Comparison of ENCODE assay signal across 24 cellular contexts in the genomic region with DNA sequence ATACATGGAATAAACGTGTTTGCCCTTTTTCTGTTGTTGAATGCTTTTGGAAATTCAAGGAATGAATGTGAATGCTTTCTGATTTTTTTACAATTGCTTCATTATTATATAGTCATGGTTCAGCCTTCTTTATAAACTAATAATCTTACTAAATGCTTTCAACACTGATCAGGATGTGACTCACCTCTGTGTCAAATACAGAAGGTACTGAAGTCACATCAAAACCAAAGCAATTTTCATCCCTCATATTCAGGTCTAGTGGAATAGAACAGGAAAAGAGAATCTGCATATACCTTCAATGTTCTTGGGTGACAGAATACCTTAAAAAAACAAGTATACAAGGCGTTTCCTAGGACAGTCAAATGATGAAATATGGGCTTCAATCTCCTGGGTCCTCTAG.
DNase-seq lines count a peak whose midpoint lies in the region; ATAC-seq, FAIRE-seq and TF ChIP-seq lines count a peak whose summit lies in the region.
"Had no signal": no experiment of that assay in that cellular context is flagged by ENCODE, and none has a peak within 500 bp of the region (broad histone marks: within the 10 kb centered on the region; RNA-seq: fewer than 3 reads in every experiment).

No MANE protein-coding gene starts in this region.

- H2AK5ac ChIP-seq in trophoblast cell (ENCODE audit: low read length), result no peak overlapping the region

- peaks cover 39% of the 10 kb centered on the region for H3K4me1 ChIP-seq in A549
- peaks cover 4% of the 10 kb centered on the region for H3K4me1 ChIP-seq in astrocyte (ENCODE audit: insufficient read depth, low read length)
- peaks cover 23% of the 10 kb centered on the region for H3K4me1 ChIP-seq in foreskin keratinocyte
- no peaks in the 10 kb centered on the region for H3K4me1 ChIP-seq in trophoblast cell (ENCODE audit: control insufficient read depth in 1 of 2, insufficient read depth in 2 of 2, low read length in 2 of 2)
- H3K4me1 ChIP-seq: esophagus muscularis mucosa, upper lobe of left lung had no signal

- no peak for TF ChIP-seq RAD21 in A549 (conservative IDR thresholded peaks at IDR 0.05 in 1 of 2, IDR thresholded peaks at IDR 0.05 in 1 of 2)

- TF ChIP-seq EP300 in A549 (IDR thresholded peaks at IDR 0.05), result no peak

- no peak for DNase-seq in A549 (ENCODE audit: low read depth in 1 of 2, low spot score in 1 of 2)
- peak; percentile 23 for DNase-seq in LHCN-M2 (ENCODE audit: low read depth)
- DNase-seq in astrocyte (ENCODE audit: low read depth), result peak; percentile 26
- DNase-seq in foreskin keratinocyte, result peak; percentile 46 to 73
- no peak for DNase-seq in left cardiac atrium
- no peak for DNase-seq in dorsolateral prefrontal cortex
- DNase-seq in trophoblast cell, result no peak
- DNase-seq in T-helper 2 cell treated with Interferon-gamma antibody and Interleukin-4, amounts not matched to agents 5 μg/mL and 100 μg/mL, for 36 hours (ENCODE audit: low spot score), result no peak
- DNase-seq: activated naive CD4-positive, alpha-beta T cell treated with Interleukin-2 at 50 U/mL for 16 hours; activated T-cell treated with anti-CD3 and anti-CD28 coated beads, Interleukin-2, amount 50 U/mL, for 1 hour; amniotic stem cell; C1 segment of cervical spinal cord; central memory CD4-positive, alpha-beta T cell; GDM1; H7; NCI-H1694 treated with DMSO at 0.1 percent for 48 hours; NCI-H526 treated with DMSO at 0.1 percent for 48 hours; nucleus accumbens; SW 1271; upper lobe of left lung had no signal

- H3K27me3 Mint-ChIP-seq in astrocyte (ENCODE audit: low read depth, unreplicated experiment), result no peaks in the 10 kb centered on the region
- H3K27me3 Mint-ChIP-seq in T-helper 2 cell treated with Interferon-gamma antibody and Interleukin-4, amounts not matched to agents 5 μg/mL and 100 μg/mL, for 36 hours (ENCODE audit: low read depth), result peaks cover 3% of the 10 kb centered on the region
- H3K27me3 Mint-ChIP-seq: IgD-negative memory B cell, memory B cell had no signal

- no peak overlapping the region for H3K9ac ChIP-seq in astrocyte (ENCODE audit: low read length)
- no peak overlapping the region for H3K9ac ChIP-seq in trophoblast cell (ENCODE audit: low read length)

- H3K23ac ChIP-seq in trophoblast cell (ENCODE audit: low read length), result no peak overlapping the region

- no peak overlapping the region for H2BK120ac ChIP-seq in trophoblast cell (ENCODE audit: insufficient read depth, low read length, poor library complexity)

- no peak overlapping the region for H3K4me3 ChIP-seq in A549
- no peak overlapping the region for H3K4me3 ChIP-seq in astrocyte (ENCODE audit: insufficient read depth, low read depth, low read length)
- no peak overlapping the region for H3K4me3 ChIP-seq in dorsolateral prefrontal cortex
- H3K4me3 ChIP-seq in trophoblast cell (ENCODE audit: low read depth, low read length), result no peak overlapping the region
- H3K4me3 ChIP-seq: esophagus muscularis mucosa, upper lobe of left lung had no signal

- H3K9me3 ChIP-seq in A549, result no peaks in the 10 kb centered on the region
- no peaks in the 10 kb centered on the region for H3K9me3 ChIP-seq in astrocyte (ENCODE audit: insufficient read depth, low read depth, low read length)
- H3K9me3 ChIP-seq in trophoblast cell (ENCODE audit: insufficient read depth, low read depth, low read length), result no peaks in the 10 kb centered on the region
- H3K9me3 ChIP-seq: esophagus muscularis mucosa, upper lobe of left lung had no signal

- no peak for TF ChIP-seq POLR2A in A549 (IDR thresholded peaks at IDR 0.05; ENCODE audit: low read length)

- no peak overlapping the region for H3K27ac Mint-ChIP-seq in astrocyte (ENCODE audit: unreplicated experiment)
- no peak overlapping the region for H3K27ac Mint-ChIP-seq in T-helper 2 cell treated with Interferon-gamma antibody and Interleukin-4, amounts not matched to agents 5 μg/mL and 100 μg/mL, for 36 hours
- H3K27ac Mint-ChIP-seq: IgD-negative memory B cell, memory B cell had no signal

- no peak overlapping the region for H3K4me3 Mint-ChIP-seq in astrocyte (ENCODE audit: unreplicated experiment)
- no peak overlapping the region for H3K4me3 Mint-ChIP-seq in T-helper 2 cell treated with Interferon-gamma antibody and Interleukin-4, amounts not matched to agents 5 μg/mL and 100 μg/mL, for 36 hours
- H3K4me3 Mint-ChIP-seq: IgD-negative memory B cell, memory B cell had no signal

- H3K9me3 Mint-ChIP-seq in astrocyte (ENCODE audit: unreplicated experiment), result peaks cover 1% of the 10 kb centered on the region
- no peaks in the 10 kb centered on the region for H3K9me3 Mint-ChIP-seq in T-helper 2 cell treated with Interferon-gamma antibody and Interleukin-4, amounts not matched to agents 5 μg/mL and 100 μg/mL, for 36 hours
- H3K9me3 Mint-ChIP-seq: IgD-negative memory B cell, memory B cell had no signal

- peak overlapping the region; percentile 30; the same call in 2 of the 3 replicates for H3K4me2 ChIP-seq in A549
- H3K4me2 ChIP-seq in astrocyte (ENCODE audit: low read length), result peak overlapping the region; percentile 7
- H3K4me2 ChIP-seq in trophoblast cell (ENCODE audit: low read length), result no peak overlapping the region

- H4K91ac ChIP-seq in trophoblast cell (ENCODE audit: low read depth, low read length), result no peak overlapping the region

- H3K79me2 ChIP-seq in astrocyte (ENCODE audit: insufficient read depth, low read length), result no peaks in the 10 kb centered on the region
- no peaks in the 10 kb centered on the region for H3K79me2 ChIP-seq in trophoblast cell (ENCODE audit: control insufficient read depth, insufficient read depth, low read length, poor library complexity)

- H3K4me1 Mint-ChIP-seq in astrocyte (ENCODE audit: low read depth, unreplicated experiment), result no peaks in the 10 kb centered on the region
- no peaks in the 10 kb centered on the region for H3K4me1 Mint-ChIP-seq in T-helper 2 cell treated with Interferon-gamma antibody and Interleukin-4, amounts not matched to agents 5 μg/mL and 100 μg/mL, for 36 hours (ENCODE audit: low read depth)

- 61% methylated on average over 2 of the region's 2 CpGs for WGBS in A549 (ENCODE audit: missing lambda C conversion rate)
- WGBS in trophoblast cell (ENCODE audit: extremely low coverage, insufficient coverage, insufficient read length), result no CpG with 5 or more reads among the region's 2 CpGs

- H3K4ac ChIP-seq in trophoblast cell (ENCODE audit: low read depth, low read length), result no peak overlapping the region

- H2BK5ac ChIP-seq in trophoblast cell (ENCODE audit: low read depth, low read length, poor library complexity), result no peak overlapping the region

- POLR2A ChIA-PET in A549 (lab: Yijun Ruan, JAX), result no interaction called here

- FAIRE-seq in A549 (lab: Jason Lieb, UNC) (peak; percentile 76), astrocyte (lab: Jason Lieb, UNC) (no peak)
- FAIRE-seq: D721Med had no signal

- H3K27me3 ChIP-seq in astrocyte (ENCODE audit: insufficient read depth, low read length) (no peaks in the 10 kb centered on the region), foreskin keratinocyte (no peaks in the 10 kb centered on the region), dorsolateral prefrontal cortex (no peaks in the 10 kb centered on the region), trophoblast cell (ENCODE audit: insufficient read depth, low read length) (no peaks in the 10 kb centered on the region)
- H3K27me3 ChIP-seq: esophagus muscularis mucosa, upper lobe of left lung had no signal

- peaks cover 3% of the 10 kb centered on the region for H4K20me1 ChIP-seq in astrocyte (ENCODE audit: insufficient read depth, low read length)

- H4K12ac ChIP-seq in trophoblast cell (ENCODE audit: low read depth, low read length), result no peak overlapping the region

- intact Hi-C loops in left cardiac atrium (cut with DNase I), result no loop called here
- intact Hi-C loops in dorsolateral prefrontal cortex (cut with DNase I), result no loop called here

- H3K79me1 ChIP-seq in trophoblast cell (ENCODE audit: low read length), result no peaks in the 10 kb centered on the region

- H3K18ac ChIP-seq in trophoblast cell (ENCODE audit: low read length), result no peak overlapping the region

- TF ChIP-seq CTCF in A549 (IDR thresholded peaks at IDR 0.05), result no peak
- TF ChIP-seq CTCF in astrocyte (IDR thresholded peaks at IDR 0.05; ENCODE audit: insufficient read depth, low read depth, low read length), result no peak
- no peak for TF ChIP-seq CTCF in foreskin keratinocyte (conservative IDR thresholded peaks at IDR 0.05)
- no peak for TF ChIP-seq CTCF in dorsolateral prefrontal cortex (IDR thresholded peaks at IDR 0.05 in 54 of 56, conservative IDR thresholded peaks at IDR 0.05 in 2 of 56; ENCODE audit: low read depth in 1 of 56, partially characterized antibody in 56 of 56)

- no peaks in the 10 kb centered on the region for H3K36me3 ChIP-seq in astrocyte (ENCODE audit: insufficient read depth, low read length)
- H3K36me3 ChIP-seq in trophoblast cell (ENCODE audit: control insufficient read depth in 1 of 2, insufficient read depth in 2 of 2, low read length in 2 of 2), result no peaks in the 10 kb centered on the region
- H3K36me3 ChIP-seq: esophagus muscularis mucosa, upper lobe of left lung had no signal

- no peak overlapping the region for H3K14ac ChIP-seq in trophoblast cell (ENCODE audit: low read length)

- no peaks in the 10 kb centered on the region for H3K36me3 Mint-ChIP-seq in astrocyte (ENCODE audit: low read depth, unreplicated experiment)
- H3K36me3 Mint-ChIP-seq in T-helper 2 cell treated with Interferon-gamma antibody and Interleukin-4, amounts not matched to agents 5 μg/mL and 100 μg/mL, for 36 hours (ENCODE audit: low read depth), result no peaks in the 10 kb centered on the region
- H3K36me3 Mint-ChIP-seq: memory B cell had no signal

- ATAC-seq in A549 (no peak), foreskin keratinocyte (peak; percentile 86), left cardiac atrium (no peak)

- H2AFZ ChIP-seq in astrocyte (ENCODE audit: low read depth, low read length) (no peak overlapping the region), trophoblast cell (ENCODE audit: insufficient read depth, low read length, poor library complexity) (no peak overlapping the region)

- H3K27ac ChIP-seq in A549 (no peak overlapping the region; a peak in 1 of 6 replicates), astrocyte (ENCODE audit: low read depth, low read length) (no peak overlapping the region), foreskin keratinocyte (peak overlapping the region; percentile 18), dorsolateral prefrontal cortex (no peak overlapping the region), trophoblast cell (ENCODE audit: low read depth, low read length) (no peak overlapping the region)
- H3K27ac ChIP-seq: esophagus muscularis mucosa, upper lobe of left lung had no signal

- H2BK12ac ChIP-seq in trophoblast cell (ENCODE audit: low read length), result no peak overlapping the region

- no peak overlapping the region for H4K8ac ChIP-seq in trophoblast cell (ENCODE audit: low read depth, low read length)

- CTCF ChIA-PET in A549 (lab: Yijun Ruan, JAX), result no interaction called here

TF ChIP-seq in A549, 52 proteins besides CTCF, POLR2A, EP300 and RAD21:
- TF ChIP-seq MAFK (IDR thresholded peaks at IDR 0.05; ENCODE audit: partially characterized antibody) (no peak), CBX8 (IDR thresholded peaks at IDR 0.05) (no peak), JUNB (IDR thresholded peaks at IDR 0.05) (no peak), FOSL2 (IDR thresholded peaks at IDR 0.05) (no peak), FOSL2 (CRISPR knock-in tag; IDR thresholded peaks at IDR 0.05) (peak; percentile 52), SMC3 (IDR thresholded peaks at IDR 0.05) (no peak)

Comparison
In these comparisons a context has a peak if more than half of its experiments do, and no peak if none do; other contexts are left out.
1. DNase-seq: peak in LHCN-M2 (single experiment), astrocyte (single experiment) and foreskin keratinocyte (2 of 2); none in A549 (0 of 2), left cardiac atrium (single experiment), dorsolateral prefrontal cortex (0 of 10), trophoblast cell (0 of 2) and T-helper 2 cell treated with Interferon-gamma antibody and Interleukin-4, amounts not matched to agents 5 μg/mL and 100 μg/mL, for 36 hours (single experiment).